1 cellular context compared by ENCODE assay signal in the genomic region with DNA sequence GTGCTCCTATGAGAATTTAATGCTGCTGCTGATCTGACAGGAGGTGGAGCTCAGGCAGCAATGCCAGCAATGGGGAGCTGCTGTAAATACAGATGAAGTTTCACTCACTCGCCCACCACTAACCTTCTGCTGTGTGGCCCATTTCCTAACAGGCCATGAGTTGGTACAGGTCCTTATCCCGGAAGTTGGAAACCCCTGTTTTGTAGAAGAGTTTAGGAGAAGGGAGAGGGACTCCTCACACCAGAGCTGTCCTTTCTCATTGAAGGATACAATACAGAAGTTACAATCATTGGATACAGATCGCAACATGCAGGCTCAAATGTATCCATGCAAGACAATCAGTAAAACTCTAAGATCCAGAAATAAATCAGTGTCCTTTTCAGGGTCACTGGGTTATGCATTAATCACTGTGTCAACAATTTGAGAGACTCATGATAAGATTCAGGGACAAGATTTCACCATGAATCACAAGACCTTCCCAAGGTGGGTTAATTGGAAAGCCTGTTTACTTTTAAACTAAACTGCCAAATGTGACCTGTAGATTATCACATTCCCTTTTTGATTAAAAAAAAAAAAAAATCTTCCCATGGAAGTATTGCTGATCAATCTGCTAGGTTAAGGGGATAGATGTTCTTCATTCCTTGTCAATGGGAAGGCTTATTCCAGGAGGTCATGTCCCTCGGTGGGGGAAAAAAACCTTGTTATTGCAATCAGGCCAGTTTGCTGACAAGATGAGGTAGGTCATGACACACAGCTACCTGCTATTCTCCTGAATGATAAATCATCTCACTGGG.
TF ChIP-seq lines count a peak whose summit lies in the region.

No MANE protein-coding gene starts in this region.

TF ChIP-seq in HepG2, 621 proteins besides CTCF, POLR2A, EP300 and RAD21 (continued from another document and continues in another):
- TF ChIP-seq, protein P1, sequence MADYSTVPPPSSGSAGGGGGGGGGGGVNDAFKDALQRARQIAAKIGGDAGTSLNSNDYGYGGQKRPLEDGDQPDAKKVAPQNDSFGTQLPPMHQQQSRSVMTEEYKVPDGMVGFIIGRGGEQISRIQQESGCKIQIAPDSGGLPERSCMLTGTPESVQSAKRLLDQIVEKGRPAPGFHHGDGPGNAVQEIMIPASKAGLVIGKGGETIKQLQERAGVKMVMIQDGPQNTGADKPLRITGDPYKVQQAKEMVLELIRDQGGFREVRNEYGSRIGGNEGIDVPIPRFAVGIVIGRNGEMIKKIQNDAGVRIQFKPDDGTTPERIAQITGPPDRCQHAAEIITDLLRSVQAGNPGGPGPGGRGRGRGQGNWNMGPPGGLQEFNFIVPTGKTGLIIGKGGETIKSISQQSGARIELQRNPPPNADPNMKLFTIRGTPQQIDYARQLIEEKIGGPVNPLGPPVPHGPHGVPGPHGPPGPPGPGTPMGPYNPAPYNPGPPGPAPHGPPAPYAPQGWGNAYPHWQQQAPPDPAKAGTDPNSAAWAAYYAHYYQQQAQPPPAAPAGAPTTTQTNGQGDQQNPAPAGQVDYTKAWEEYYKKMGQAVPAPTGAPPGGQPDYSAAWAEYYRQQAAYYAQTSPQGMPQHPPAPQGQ (CRISPR knock-in tag; IDR thresholded peaks at IDR 0.05; ENCODE audit: borderline replicate concordance), result no peak
- TF ChIP-seq LRRFIP1 (CRISPR knock-in tag; conservative IDR thresholded peaks at IDR 0.05) (no peak), SNAI1 (CRISPR knock-in tag; IDR thresholded peaks at IDR 0.05; ENCODE audit: borderline replicate concordance) (no peak), HMG20A (CRISPR knock-in tag; IDR thresholded peaks at IDR 0.05; ENCODE audit: borderline replicate concordance) (peak; percentile 97), ZNF33A (CRISPR knock-in tag; IDR thresholded peaks at IDR 0.05; ENCODE audit: borderline replicate concordance) (no peak), FOXJ3 (CRISPR knock-in tag; IDR thresholded peaks at IDR 0.05; ENCODE audit: borderline replicate concordance) (peak; percentile 85; the same call in 1 of the 2 replicates), RFX1 (IDR thresholded peaks at IDR 0.05) (no peak), PAWR (CRISPR knock-in tag; IDR thresholded peaks at IDR 0.05; ENCODE audit: borderline replicate concordance) (no peak), ZNF770 (CRISPR knock-in tag; IDR thresholded peaks at IDR 0.05) (no peak), ZFP36L2 (CRISPR knock-in tag; IDR thresholded peaks at IDR 0.05) (no peak), ZNF75D (CRISPR knock-in tag; IDR thresholded peaks at IDR 0.05; ENCODE audit: borderline replicate concordance) (no peak), HOXA3 (CRISPR knock-in tag; IDR thresholded peaks at IDR 0.05) (no peak), KLF16 (CRISPR knock-in tag; IDR thresholded peaks at IDR 0.05) (0 out of 4 replicates have a peak, but pooled peaks of 1 of the 2 experiments have one; percentile 17), ZNF576 (CRISPR knock-in tag; IDR thresholded peaks at IDR 0.05) (no peak), ZNF34 (CRISPR knock-in tag; IDR thresholded peaks at IDR 0.05; ENCODE audit: borderline replicate concordance) (no peak), SIN3B (IDR thresholded peaks at IDR 0.05; ENCODE audit: low read length) (no peak), NFIB (CRISPR knock-in tag; IDR thresholded peaks at IDR 0.05; ENCODE audit: borderline replicate concordance) (no peak), ZNF670 (CRISPR knock-in tag; IDR thresholded peaks at IDR 0.05; ENCODE audit: borderline replicate concordance) (no peak), MEIS1 (CRISPR knock-in tag; IDR thresholded peaks at IDR 0.05; ENCODE audit: borderline replicate concordance) (no peak), SRSF1 (optimal IDR thresholded peaks at IDR 0.05; ENCODE audit: low read depth, low read length) (no peak), ZNF713 (CRISPR knock-in tag; IDR thresholded peaks at IDR 0.05) (no peak), HOXA9 (CRISPR knock-in tag; IDR thresholded peaks at IDR 0.05; ENCODE audit: borderline replicate concordance) (no peak), AKNA (CRISPR knock-in tag; IDR thresholded peaks at IDR 0.05; ENCODE audit: borderline replicate concordance) (no peak), ZBTB44 (CRISPR knock-in tag; IDR thresholded peaks at IDR 0.05) (no peak), THAP9 (CRISPR knock-in tag; IDR thresholded peaks at IDR 0.05; ENCODE audit: borderline replicate concordance) (no peak), TOE1 (CRISPR knock-in tag; IDR thresholded peaks at IDR 0.05) (0 out of 2 replicates have a peak, but pooled peaks have one; percentile 71), ZNF510 (CRISPR knock-in tag; IDR thresholded peaks at IDR 0.05; ENCODE audit: low read depth) (no peak), KAT8 (CRISPR knock-in tag; IDR thresholded peaks at IDR 0.05) (peak; percentile 56; the same call in 1 of the 2 replicates)
- TF ChIP-seq, protein P2, sequence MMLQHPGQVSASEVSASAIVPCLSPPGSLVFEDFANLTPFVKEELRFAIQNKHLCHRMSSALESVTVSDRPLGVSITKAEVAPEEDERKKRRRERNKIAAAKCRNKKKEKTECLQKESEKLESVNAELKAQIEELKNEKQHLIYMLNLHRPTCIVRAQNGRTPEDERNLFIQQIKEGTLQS (CRISPR knock-in tag; IDR thresholded peaks at IDR 0.05), result no peak
- TF ChIP-seq, protein P3, sequence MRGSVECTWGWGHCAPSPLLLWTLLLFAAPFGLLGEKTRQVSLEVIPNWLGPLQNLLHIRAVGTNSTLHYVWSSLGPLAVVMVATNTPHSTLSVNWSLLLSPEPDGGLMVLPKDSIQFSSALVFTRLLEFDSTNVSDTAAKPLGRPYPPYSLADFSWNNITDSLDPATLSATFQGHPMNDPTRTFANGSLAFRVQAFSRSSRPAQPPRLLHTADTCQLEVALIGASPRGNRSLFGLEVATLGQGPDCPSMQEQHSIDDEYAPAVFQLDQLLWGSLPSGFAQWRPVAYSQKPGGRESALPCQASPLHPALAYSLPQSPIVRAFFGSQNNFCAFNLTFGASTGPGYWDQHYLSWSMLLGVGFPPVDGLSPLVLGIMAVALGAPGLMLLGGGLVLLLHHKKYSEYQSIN (CRISPR knock-in tag; IDR thresholded peaks at IDR 0.05; ENCODE audit: borderline replicate concordance), result no peak
- TF ChIP-seq, protein P4, sequence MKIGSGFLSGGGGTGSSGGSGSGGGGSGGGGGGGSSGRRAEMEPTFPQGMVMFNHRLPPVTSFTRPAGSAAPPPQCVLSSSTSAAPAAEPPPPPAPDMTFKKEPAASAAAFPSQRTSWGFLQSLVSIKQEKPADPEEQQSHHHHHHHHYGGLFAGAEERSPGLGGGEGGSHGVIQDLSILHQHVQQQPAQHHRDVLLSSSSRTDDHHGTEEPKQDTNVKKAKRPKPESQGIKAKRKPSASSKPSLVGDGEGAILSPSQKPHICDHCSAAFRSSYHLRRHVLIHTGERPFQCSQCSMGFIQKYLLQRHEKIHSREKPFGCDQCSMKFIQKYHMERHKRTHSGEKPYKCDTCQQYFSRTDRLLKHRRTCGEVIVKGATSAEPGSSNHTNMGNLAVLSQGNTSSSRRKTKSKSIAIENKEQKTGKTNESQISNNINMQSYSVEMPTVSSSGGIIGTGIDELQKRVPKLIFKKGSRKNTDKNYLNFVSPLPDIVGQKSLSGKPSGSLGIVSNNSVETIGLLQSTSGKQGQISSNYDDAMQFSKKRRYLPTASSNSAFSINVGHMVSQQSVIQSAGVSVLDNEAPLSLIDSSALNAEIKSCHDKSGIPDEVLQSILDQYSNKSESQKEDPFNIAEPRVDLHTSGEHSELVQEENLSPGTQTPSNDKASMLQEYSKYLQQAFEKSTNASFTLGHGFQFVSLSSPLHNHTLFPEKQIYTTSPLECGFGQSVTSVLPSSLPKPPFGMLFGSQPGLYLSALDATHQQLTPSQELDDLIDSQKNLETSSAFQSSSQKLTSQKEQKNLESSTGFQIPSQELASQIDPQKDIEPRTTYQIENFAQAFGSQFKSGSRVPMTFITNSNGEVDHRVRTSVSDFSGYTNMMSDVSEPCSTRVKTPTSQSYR (CRISPR knock-in tag; IDR thresholded peaks at IDR 0.05; ENCODE audit: borderline replicate concordance), result no peak
